ENCODE assay signal across 11 cellular contexts in genomic region chr6:152356016-152356415, GRCh38.
"Had no signal": no experiment of that assay in that cellular context is flagged by ENCODE, and none has a peak within 500 bp of the region (broad histone marks: within the 10 kb centered on the region; RNA-seq: fewer than 3 reads in every experiment).

No MANE protein-coding gene starts in this region.

- H3K27me3 ChIP-seq: heart left ventricle, left lung, sigmoid colon had no signal

- DNase-seq: effector CD4-positive, alpha-beta T cell; endodermal cell; heart left ventricle; left lung; lower lobe of right lung; natural killer cell; posterior cingulate gyrus; sigmoid colon; small intestine; stimulated activated CD4-positive, alpha-beta T cell treated with anti-CD3 and anti-CD28 coated beads, Interleukin-12 subunit alpha, Interleukin-12 subunit beta, amount 100 ng/mL, for 4 hours had no signal

- H3K4me1 ChIP-seq: left lung, lower lobe of right lung had no signal

- H3K4me3 ChIP-seq: coronary artery, heart left ventricle, left lung, lower lobe of right lung, sigmoid colon had no signal

- H3K9me3 ChIP-seq: heart left ventricle, left lung, lower lobe of right lung, sigmoid colon had no signal
